In the genomic region with DNA sequence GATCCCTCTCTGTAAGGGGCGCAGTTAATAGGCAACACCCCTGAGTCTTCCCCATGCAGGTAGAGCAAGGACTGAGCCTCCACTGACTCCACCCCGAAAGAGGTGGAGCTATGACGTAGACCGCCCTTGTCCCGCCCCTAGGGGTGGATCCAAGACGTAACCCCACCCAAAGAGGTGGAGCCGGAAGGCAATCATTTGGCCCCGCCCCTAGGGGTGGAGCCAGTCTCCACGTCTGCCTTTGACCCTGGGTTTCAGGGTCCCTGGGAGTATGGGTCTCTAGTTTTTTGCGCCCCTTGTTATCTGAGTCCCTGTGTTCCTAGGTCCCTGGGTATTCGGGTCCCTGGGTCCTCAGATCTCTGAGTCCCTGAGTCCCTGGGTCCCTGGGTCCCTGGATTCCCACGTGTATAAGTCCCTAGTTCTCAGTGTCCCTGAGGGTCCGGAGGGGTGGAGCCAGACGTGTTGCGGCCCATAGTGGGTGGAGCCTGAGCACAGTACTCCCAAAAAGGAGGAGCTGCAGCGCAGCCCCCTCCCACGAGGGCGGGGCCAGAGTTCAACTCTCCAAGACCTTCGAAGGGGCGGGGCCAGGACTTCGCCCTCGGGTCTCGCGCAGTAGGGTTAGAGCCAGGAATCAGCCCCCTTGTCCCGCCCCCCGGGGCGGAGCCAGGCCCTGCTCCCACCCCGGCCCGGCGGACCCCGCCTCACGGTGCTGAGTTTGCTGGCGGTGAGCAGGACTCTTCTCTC, we compare ENCODE assay signal across 8 cellular contexts. TPM values are rescaled to one million over a fixed set of nuclear protein-coding genes. Genes with fewer than 3 reads are reported as not detected.
DNase-seq lines count a peak whose midpoint lies in the region; ATAC-seq and TF ChIP-seq lines count a peak whose summit lies in the region.

No MANE protein-coding gene starts in this region.

- no peak overlapping the region for H3K4me3 Mint-ChIP-seq in activated T-helper 2 cell treated with anti-CD3 and anti-CD28 coated beads, Interferon-gamma antibody, Interleukin-2, Interleukin-4, amounts not matched to agents 10 μg/mL and 5 μg/mL and 100 μg/mL, durations not matched to agents 14 hours and 24 hours and 36 hours (ENCODE audit: low read depth)
- H3K4me3 Mint-ChIP-seq in neural progenitor cell, result peak overlapping the region; percentile 84

- DNase-seq in GM10248 (ENCODE audit: extremely low spot score), result peak; percentile 75
- peak; percentile 93 for DNase-seq in OCI-LY7 (ENCODE audit: low spot score)
- DNase-seq in activated T-helper 2 cell treated with anti-CD3 and anti-CD28 coated beads, Interferon-gamma antibody, Interleukin-2, Interleukin-4, amounts not matched to agents 10 μg/mL and 5 μg/mL and 100 μg/mL, durations not matched to agents 14 hours and 24 hours and 36 hours (ENCODE audit: low spot score), result peak; percentile 54
- peak; percentile 76 to 87 for DNase-seq in foreskin keratinocyte
- peak; percentile 99 for DNase-seq in neural progenitor cell (ENCODE audit: low spot score)
- peak; percentile 93 to 94 for DNase-seq in upper lobe of left lung
- no peak for DNase-seq in AML-193 (lab: John Stamatoyannopoulos, UW)

- intact Hi-C loops in OCI-LY7 (cut with micrococcal nuclease; ENCODE audit: unreplicated experiment), result no loop called here
- intact Hi-C loops in activated T-helper 2 cell treated with anti-CD3 and anti-CD28 coated beads, Interferon-gamma antibody, Interleukin-2, Interleukin-4, amounts not matched to agents 10 μg/mL and 5 μg/mL and 100 μg/mL, durations not matched to agents 14 hours and 24 hours and 36 hours (cut with micrococcal nuclease), result no loop called here

- H3K9me3 Mint-ChIP-seq in activated T-helper 2 cell treated with anti-CD3 and anti-CD28 coated beads, Interferon-gamma antibody, Interleukin-2, Interleukin-4, amounts not matched to agents 10 μg/mL and 5 μg/mL and 100 μg/mL, durations not matched to agents 14 hours and 24 hours and 36 hours, result no peaks in the 10 kb centered on the region
- no peaks in the 10 kb centered on the region for H3K9me3 Mint-ChIP-seq in neural progenitor cell

- no peak for TF ChIP-seq POLR2A in upper lobe of left lung (IDR thresholded peaks at IDR 0.05)

- H3K4me3 ChIP-seq in OCI-LY7 (ENCODE audit: low read depth, low read length, poor library complexity, severe bottlenecking), result no peak overlapping the region
- peak overlapping the region; percentile 51 for H3K4me3 ChIP-seq in neural progenitor cell
- peak overlapping the region in 3 of 4 donors; percentile 26 to 41 (median 27) for H3K4me3 ChIP-seq in upper lobe of left lung

- H3F3A ChIP-seq in neural progenitor cell (ENCODE audit: low read depth), result no peaks in the 10 kb centered on the region

- H3K9me3 ChIP-seq in OCI-LY7 (ENCODE audit: low read length) (no peaks in the 10 kb centered on the region), neural progenitor cell (ENCODE audit: low read depth) (no peaks in the 10 kb centered on the region), upper lobe of left lung (no peaks in the 10 kb centered on the region)

- no peak overlapping the region for H3K27ac ChIP-seq in OCI-LY7 (ENCODE audit: low read depth, low read length, poor library complexity, severe bottlenecking)
- no peak overlapping the region for H3K27ac ChIP-seq in foreskin keratinocyte
- H3K27ac ChIP-seq in neural progenitor cell, result no peak overlapping the region
- no peak overlapping the region for H3K27ac ChIP-seq in upper lobe of left lung

- H3K27ac Mint-ChIP-seq in activated T-helper 2 cell treated with anti-CD3 and anti-CD28 coated beads, Interferon-gamma antibody, Interleukin-2, Interleukin-4, amounts not matched to agents 10 μg/mL and 5 μg/mL and 100 μg/mL, durations not matched to agents 14 hours and 24 hours and 36 hours, result no peak overlapping the region
- peak overlapping the region; percentile 46 for H3K27ac Mint-ChIP-seq in neural progenitor cell

- BruUV-seq in OCI-LY7 (replicated peaks; lab: Mats Ljungman, UMichigan), result no TSS peak

- no peak for TF ChIP-seq EP300 in upper lobe of left lung (IDR thresholded peaks at IDR 0.05)

- H3K36me3 Mint-ChIP-seq in activated T-helper 2 cell treated with anti-CD3 and anti-CD28 coated beads, Interferon-gamma antibody, Interleukin-2, Interleukin-4, amounts not matched to agents 10 μg/mL and 5 μg/mL and 100 μg/mL, durations not matched to agents 14 hours and 24 hours and 36 hours (ENCODE audit: low read depth), result peaks cover 35% of the 10 kb centered on the region
- H3K36me3 Mint-ChIP-seq in neural progenitor cell, result no peaks in the 10 kb centered on the region

- H4K20me1 ChIP-seq in OCI-LY7 (ENCODE audit: insufficient read depth, low read length), result no peaks in the 10 kb centered on the region
- no peaks in the 10 kb centered on the region for H4K20me1 ChIP-seq in neural progenitor cell (ENCODE audit: low read depth)

- peaks cover 11% of the 10 kb centered on the region for H3K4me1 Mint-ChIP-seq in activated T-helper 2 cell treated with anti-CD3 and anti-CD28 coated beads, Interferon-gamma antibody, Interleukin-2, Interleukin-4, amounts not matched to agents 10 μg/mL and 5 μg/mL and 100 μg/mL, durations not matched to agents 14 hours and 24 hours and 36 hours (ENCODE audit: low read depth)
- peaks cover 3% of the 10 kb centered on the region for H3K4me1 Mint-ChIP-seq in neural progenitor cell

- WGBS in upper lobe of left lung, 2 donors, result 21 to 30% methylated on average over 2 to 15 of the region's 33 CpGs

- H3K27me3 ChIP-seq in foreskin keratinocyte (peaks cover 16% of the 10 kb centered on the region), neural progenitor cell (peaks cover 34% of the 10 kb centered on the region), upper lobe of left lung (no peaks in the 10 kb centered on the region)

- no peak for TF ChIP-seq CTCF in GM10248 (IDR thresholded peaks at IDR 0.05; ENCODE audit: control extremely low read depth, extremely low read depth, low read depth, missing control alignments)
- no peak for TF ChIP-seq CTCF in OCI-LY7 (conservative IDR thresholded peaks at IDR 0.05; ENCODE audit: low read length)
- TF ChIP-seq CTCF in foreskin keratinocyte (conservative IDR thresholded peaks at IDR 0.05), result no peak
- no peak for TF ChIP-seq CTCF in neural progenitor cell (IDR thresholded peaks at IDR 0.05)
- TF ChIP-seq CTCF in upper lobe of left lung (IDR thresholded peaks at IDR 0.05), result no peak

- H3K36me3 ChIP-seq in OCI-LY7 (ENCODE audit: insufficient read depth, low read length) (peaks cover 37% of the 10 kb centered on the region), neural progenitor cell (no peaks in the 10 kb centered on the region), upper lobe of left lung (peaks cover 0 to 7% (median 2%) of the 10 kb centered on the region in 4 donors)

- no peaks in the 10 kb centered on the region for H3K9me2 ChIP-seq in OCI-LY7 (ENCODE audit: insufficient read depth, low read length)

- POLR2A ChIA-PET in GM10248 (lab: Yijun Ruan, JAX) (no interaction called here), OCI-LY7 (lab: Charles Lee) (interaction anchor here (0.5 to 1.0 kb wide), 4 partner anchors 12 to 842 kb away, joined by 3 to 4 read pairs (median 3); a partner anchor contains a TSS)

- H3K9ac ChIP-seq in neural progenitor cell, result no peak overlapping the region

- CTCF ChIA-PET in GM10248 (lab: Yijun Ruan, JAX), result no interaction called here
- CTCF ChIA-PET in OCI-LY7 (lab: Charles Lee; ENCODE audit: unreplicated experiment), result no interaction called here

- H3K27me3 Mint-ChIP-seq in activated T-helper 2 cell treated with anti-CD3 and anti-CD28 coated beads, Interferon-gamma antibody, Interleukin-2, Interleukin-4, amounts not matched to agents 10 μg/mL and 5 μg/mL and 100 μg/mL, durations not matched to agents 14 hours and 24 hours and 36 hours (ENCODE audit: low read depth), result no peaks in the 10 kb centered on the region
- H3K27me3 Mint-ChIP-seq in neural progenitor cell (ENCODE audit: insufficient read depth, low read depth), result peaks cover 16% of the 10 kb centered on the region

- ATAC-seq in foreskin keratinocyte, result peak; percentile 77
- ATAC-seq in upper lobe of left lung (ENCODE audit: low FRiP score in 2 of 2), result peak; percentile 82 to 92
- ATAC-seq in GM21515 (IDR thresholded peaks at IDR 0.05; ENCODE audit: unreplicated experiment), result no peak

- H3K4me1 ChIP-seq in OCI-LY7 (ENCODE audit: insufficient read depth, low read length, poor library complexity, severe bottlenecking), result peaks cover 21% of the 10 kb centered on the region
- H3K4me1 ChIP-seq in foreskin keratinocyte, result no peaks in the 10 kb centered on the region
- peaks cover 3% of the 10 kb centered on the region for H3K4me1 ChIP-seq in neural progenitor cell
- peaks cover 3 to 22% (median 12%) of the 10 kb centered on the region in 4 donors for H3K4me1 ChIP-seq in upper lobe of left lung

- no peak overlapping the region for H2AFZ ChIP-seq in OCI-LY7 (ENCODE audit: low read length)
- peak overlapping the region; percentile 89 for H2AFZ ChIP-seq in neural progenitor cell (replicated peaks)

- peak overlapping the region; percentile 24 for H3K4me2 ChIP-seq in OCI-LY7 (ENCODE audit: low read length)
- peak overlapping the region; percentile 89 for H3K4me2 ChIP-seq in neural progenitor cell

- H3K79me2 ChIP-seq in OCI-LY7 (ENCODE audit: insufficient read depth, low read depth, low read length) (peaks cover 3% of the 10 kb centered on the region; the same call in 1 of the 2 replicates), neural progenitor cell (ENCODE audit: low read depth) (no peaks in the 10 kb centered on the region)

RNA-seq across cellular contexts. Expression of a gene that starts 5.3 kb away (rescaled TPM):
- total RNA-seq in OCI-LY7 (2014; rRNA removed; shearing (Covaris generic)), result 40.9 and 41.8 TPM in 2 replicates
- 68.3 and 76.1 TPM in 2 replicates for total RNA-seq in OCI-LY7 (2022)
- 64.3 and 70.0 TPM in 2 replicates for total RNA-seq in activated T-helper 2 cell treated with anti-CD3 and anti-CD28 coated beads, Interferon-gamma antibody, Interleukin-2, Interleukin-4, amounts not matched to agents 10 μg/mL and 5 μg/mL and 100 μg/mL, durations not matched to agents 14 hours and 24 hours and 36 hours
- total RNA-seq in foreskin keratinocyte, result 0.07 and 0.10 TPM in 2 replicates
- polyA plus RNA-seq in foreskin keratinocyte, result 0.13 and 0.20 TPM in 2 replicates
- total RNA-seq in neural progenitor cell (ENCODE audit: low replicate concordance), result 0.19 TPM in 1 of 2 replicates, not detected in the other
- 10 to 100 TPM in 5 of 6 donors, 1 to 10 TPM in 1; 5.8 to 31.4 (median 12.6) TPM for total RNA-seq in upper lobe of left lung

RNA-seq across cellular contexts. Expression of a gene that starts 12.3 kb away (rescaled TPM):
- 1.2 and 1.5 TPM in 2 replicates for total RNA-seq in OCI-LY7 (2014; rRNA removed; shearing (Covaris generic))
- total RNA-seq in OCI-LY7 (2022) (2.3 and 2.9 TPM in 2 replicates), foreskin keratinocyte (14.9 and 15.3 TPM in 2 replicates), neural progenitor cell (ENCODE audit: low replicate concordance) (1.2 and 1.3 TPM in 2 replicates), upper lobe of left lung (100 to 1,000 TPM in 1 of 6 donors, 10 to 100 TPM in 5; 51.1 to 120 (median 74.1) TPM)
- total RNA-seq in activated T-helper 2 cell treated with anti-CD3 and anti-CD28 coated beads, Interferon-gamma antibody, Interleukin-2, Interleukin-4, amounts not matched to agents 10 μg/mL and 5 μg/mL and 100 μg/mL, durations not matched to agents 14 hours and 24 hours and 36 hours, result 0.46 TPM in 1 of 2 replicates, not detected in the other
- polyA plus RNA-seq in foreskin keratinocyte, result 16.8 and 17.1 TPM in 2 replicates

RNA-seq across cellular contexts. Expression of a gene that starts 16.7 kb away (rescaled TPM):
- total RNA-seq in OCI-LY7 (2014; rRNA removed; shearing (Covaris generic)), result 48.4 and 50.9 TPM in 2 replicates
- 65.5 and 65.7 TPM in 2 replicates for total RNA-seq in OCI-LY7 (2022)
- 20.1 and 27.3 TPM in 2 replicates for total RNA-seq in activated T-helper 2 cell treated with anti-CD3 and anti-CD28 coated beads, Interferon-gamma antibody, Interleukin-2, Interleukin-4, amounts not matched to agents 10 μg/mL and 5 μg/mL and 100 μg/mL, durations not matched to agents 14 hours and 24 hours and 36 hours
- total RNA-seq in foreskin keratinocyte, result 20.2 and 24.2 TPM in 2 replicates
- polyA plus RNA-seq in foreskin keratinocyte, result 19.0 and 22.1 TPM in 2 replicates
- total RNA-seq in neural progenitor cell (ENCODE audit: low replicate concordance), result 16.0 and 57.2 TPM in 2 replicates
- 100 to 1,000 TPM in 1 of 6 donors, 10 to 100 TPM in 5; 29.3 to 133 (median 64.5) TPM for total RNA-seq in upper lobe of left lung

RNA-seq across cellular contexts. Expression of a gene that starts 25.8 kb away (rescaled TPM):
- 9.7 and 14.4 TPM in 2 replicates for total RNA-seq in OCI-LY7 (2014; rRNA removed; shearing (Covaris generic))
- total RNA-seq in OCI-LY7 (2022) (12.6 and 16.0 TPM in 2 replicates), foreskin keratinocyte (not detected in 2 replicates), neural progenitor cell (ENCODE audit: low replicate concordance) (2.4 and 7.3 TPM in 2 replicates), upper lobe of left lung (1 to 10 TPM in 2 of 6 donors, under 1 TPM in 3, not detected in 1; 0.54 to 1.5 (median 0.76) TPM)
- total RNA-seq in activated T-helper 2 cell treated with anti-CD3 and anti-CD28 coated beads, Interferon-gamma antibody, Interleukin-2, Interleukin-4, amounts not matched to agents 10 μg/mL and 5 μg/mL and 100 μg/mL, durations not matched to agents 14 hours and 24 hours and 36 hours, result 7.9 and 11.3 TPM in 2 replicates
- not detected in 2 replicates for polyA plus RNA-seq in foreskin keratinocyte

RNA-seq across cellular contexts. Expression of a gene that starts 42.8 kb away (rescaled TPM):
- not detected in 2 replicates for total RNA-seq in OCI-LY7 (2014; rRNA removed; shearing (Covaris generic))
- total RNA-seq in OCI-LY7 (2022), result not detected in 2 replicates
- total RNA-seq in activated T-helper 2 cell treated with anti-CD3 and anti-CD28 coated beads, Interferon-gamma antibody, Interleukin-2, Interleukin-4, amounts not matched to agents 10 μg/mL and 5 μg/mL and 100 μg/mL, durations not matched to agents 14 hours and 24 hours and 36 hours, result 0.30 and 0.32 TPM in 2 replicates
- 0.14 and 0.20 TPM in 2 replicates for total RNA-seq in foreskin keratinocyte
- 0.18 and 0.25 TPM in 2 replicates for polyA plus RNA-seq in foreskin keratinocyte
- 0.46 TPM in 1 of 2 replicates, not detected in the other for total RNA-seq in neural progenitor cell (ENCODE audit: low replicate concordance)
- total RNA-seq in upper lobe of left lung, result under 1 TPM in 2 of 6 donors, not detected in 4; 0.24 to 0.49 TPM

Comparison
In these comparisons a context has a peak if more than half of its experiments do, and no peak if none do; other contexts are left out.
1. DNase-seq: peak in GM10248 (single experiment), OCI-LY7 (single experiment), activated T-helper 2 cell treated with anti-CD3 and anti-CD28 coated beads, Interferon-gamma antibody, Interleukin-2, Interleukin-4, amounts not matched to agents 10 μg/mL and 5 μg/mL and 100 μg/mL, durations not matched to agents 14 hours and 24 hours and 36 hours (single experiment), foreskin keratinocyte (2 of 2), neural progenitor cell (single experiment) and upper lobe of left lung (2 of 2); none in AML-193 (0 of 2).